26 cellular contexts compared by ENCODE assay signal in genomic region chr15:80577552-80578205, GRCh38.
"Had no signal": no experiment of that assay in that cellular context is flagged by ENCODE, and none has a peak within 500 bp of the region (broad histone marks: within the 10 kb centered on the region; RNA-seq: fewer than 3 reads in every experiment).

No MANE protein-coding gene starts in this region.

- H3K36me3 Mint-ChIP-seq: activated naive CD4-positive, alpha-beta T cell treated with anti-CD3 and anti-CD28 coated beads, Interleukin-2, amount 50 U/mL, for 24 hours; naive B cell had no signal

- H3K27me3 ChIP-seq: gastrocnemius medialis, pancreas, testis had no signal

- H3K9me3 Mint-ChIP-seq: activated CD4-positive, alpha-beta memory T cell treated with anti-CD3 and anti-CD28 coated beads, Interleukin-2, amount 10 ng/mL, durations not matched to agents 7 days and 5 days; activated CD4-positive, alpha-beta T cell treated with anti-CD3 and anti-CD28 coated beads, Interleukin-2, amount 10 ng/mL, durations not matched to agents 7 days and 5 days; activated naive CD4-positive, alpha-beta T cell treated with anti-CD3 and anti-CD28 coated beads, Interleukin-2, amount 50 U/mL, for 24 hours; activated naive CD8-positive, alpha-beta T cell treated with anti-CD3 and anti-CD28 coated beads, Interleukin-2, amount 50 U/mL, for 24 hours; activated T-helper 2 cell treated with anti-CD3 and anti-CD28 coated beads, Interferon-gamma antibody, Interleukin-2, Interleukin-4, amounts not matched to agents 10 μg/mL and 5 μg/mL and 100 μg/mL, durations not matched to agents 14 hours and 24 hours and 36 hours; central memory CD8-positive, alpha-beta T cell; mesothelial cell of epicardium; naive B cell; T-helper 1 cell treated with Interleukin-12 subunit alpha and Interleukin-12 subunit beta and Interleukin-4 antibody, amounts not matched to agents 30 μg/mL and 1 μg/mL, for 36 hours had no signal

- ATAC-seq: activated naive CD8-positive, alpha-beta T cell treated with anti-CD3 and anti-CD28 coated beads, Interleukin-2, amount 50 U/mL, for 24 hours; gastrocnemius medialis; left cardiac atrium; pancreas; psoas muscle had no signal

- H3K36me3 ChIP-seq: gastrocnemius medialis, pancreas had no signal

- DNase-seq: activated CD4-positive, alpha-beta memory T cell treated with anti-CD3 and anti-CD28 coated beads, Interleukin-2, amount 10 ng/mL, durations not matched to agents 7 days and 5 days; activated CD4-positive, alpha-beta T cell treated with anti-CD3 and anti-CD28 coated beads for 1 hour; activated CD4-positive, alpha-beta T cell treated with anti-CD3 and anti-CD28 coated beads, Interleukin-2, amount 10 ng/mL, durations not matched to agents 7 days and 5 days; activated naive CD8-positive, alpha-beta T cell treated with anti-CD3 and anti-CD28 coated beads, Interleukin-2, amount 50 U/mL, for 24 hours; activated T-cell treated with anti-CD3 and anti-CD28 coated beads, Interleukin-2, amount 50 U/mL, for 48 hours; amygdala; dermis blood vessel endothelial cell; effector CD4-positive, alpha-beta T cell; gastrocnemius medialis; glutamatergic neuron; left cardiac atrium; naive B cell; nucleus accumbens; pancreas; psoas muscle; stimulated activated naive CD4-positive, alpha-beta T cell treated with Interleukin-2 at 50 U/mL for 16 hours; SW 1271; T1000; testis; trophoblast cell had no signal

- H3K27ac ChIP-seq: epithelial cell of prostate, gastrocnemius medialis, pancreas, psoas muscle, testis had no signal

- H3K4me1 Mint-ChIP-seq: activated CD4-positive, alpha-beta memory T cell treated with anti-CD3 and anti-CD28 coated beads, Interleukin-2, amount 10 ng/mL, durations not matched to agents 7 days and 5 days; activated CD4-positive, alpha-beta T cell treated with anti-CD3 and anti-CD28 coated beads, Interleukin-2, amount 10 ng/mL, durations not matched to agents 7 days and 5 days; activated naive CD4-positive, alpha-beta T cell treated with anti-CD3 and anti-CD28 coated beads, Interleukin-2, amount 50 U/mL, for 24 hours; activated naive CD8-positive, alpha-beta T cell treated with anti-CD3 and anti-CD28 coated beads, Interleukin-2, amount 50 U/mL, for 24 hours; central memory CD8-positive, alpha-beta T cell; naive B cell had no signal

- H3K27ac Mint-ChIP-seq: activated CD4-positive, alpha-beta memory T cell treated with anti-CD3 and anti-CD28 coated beads, Interleukin-2, amount 10 ng/mL, durations not matched to agents 7 days and 5 days; activated CD4-positive, alpha-beta T cell treated with anti-CD3 and anti-CD28 coated beads, Interleukin-2, amount 10 ng/mL, durations not matched to agents 7 days and 5 days; activated naive CD4-positive, alpha-beta T cell treated with anti-CD3 and anti-CD28 coated beads, Interleukin-2, amount 50 U/mL, for 24 hours; activated naive CD8-positive, alpha-beta T cell treated with anti-CD3 and anti-CD28 coated beads, Interleukin-2, amount 50 U/mL, for 24 hours; activated T-helper 2 cell treated with anti-CD3 and anti-CD28 coated beads, Interferon-gamma antibody, Interleukin-2, Interleukin-4, amounts not matched to agents 10 μg/mL and 5 μg/mL and 100 μg/mL, durations not matched to agents 14 hours and 24 hours and 36 hours; mesothelial cell of epicardium; T-helper 1 cell treated with Interleukin-12 subunit alpha and Interleukin-12 subunit beta and Interleukin-4 antibody, amounts not matched to agents 30 μg/mL and 1 μg/mL, for 36 hours had no signal

- H3K4me3 ChIP-seq: gastrocnemius medialis, pancreas, psoas muscle, testis had no signal

- H3K9me3 ChIP-seq: gastrocnemius medialis, pancreas, psoas muscle, testis had no signal

- H3K4me1 ChIP-seq: gastrocnemius medialis, pancreas, psoas muscle had no signal

- H3K4me3 Mint-ChIP-seq: activated CD4-positive, alpha-beta memory T cell treated with anti-CD3 and anti-CD28 coated beads, Interleukin-2, amount 10 ng/mL, durations not matched to agents 7 days and 5 days; activated CD4-positive, alpha-beta T cell treated with anti-CD3 and anti-CD28 coated beads, Interleukin-2, amount 10 ng/mL, durations not matched to agents 7 days and 5 days; activated naive CD4-positive, alpha-beta T cell treated with anti-CD3 and anti-CD28 coated beads, Interleukin-2, amount 50 U/mL, for 24 hours; activated naive CD8-positive, alpha-beta T cell treated with anti-CD3 and anti-CD28 coated beads, Interleukin-2, amount 50 U/mL, for 24 hours; central memory CD8-positive, alpha-beta T cell; mesothelial cell of epicardium; naive B cell; T-helper 1 cell treated with Interleukin-12 subunit alpha and Interleukin-12 subunit beta and Interleukin-4 antibody, amounts not matched to agents 30 μg/mL and 1 μg/mL, for 36 hours had no signal
